ENCODE assay signal across 1 cellular context in the genomic region with DNA sequence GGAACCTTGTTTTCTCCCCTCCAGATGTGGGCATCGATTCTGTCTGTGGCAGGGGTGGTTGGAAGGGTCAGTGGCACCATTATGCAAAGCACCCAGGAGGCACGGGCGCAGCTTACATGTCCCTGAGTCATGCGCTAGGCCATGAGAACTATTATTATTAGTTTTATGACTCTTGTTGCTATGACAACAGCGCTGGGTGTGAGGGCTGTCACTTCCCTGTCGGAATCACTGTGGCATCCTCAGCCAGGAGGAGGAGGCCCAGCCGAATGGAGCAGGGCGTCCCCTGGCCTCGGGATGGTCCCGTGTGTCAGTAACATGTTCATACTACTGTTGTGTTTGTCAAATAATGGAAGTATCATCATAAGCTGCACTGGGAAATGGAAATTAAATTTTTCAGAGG.
TF ChIP-seq lines count a peak whose summit lies in the region.

No MANE protein-coding gene starts in this region.

TF ChIP-seq in IMR-90, 13 proteins besides CTCF, POLR2A, EP300 and RAD21 (continued from another document):
- TF ChIP-seq, protein P1, sequence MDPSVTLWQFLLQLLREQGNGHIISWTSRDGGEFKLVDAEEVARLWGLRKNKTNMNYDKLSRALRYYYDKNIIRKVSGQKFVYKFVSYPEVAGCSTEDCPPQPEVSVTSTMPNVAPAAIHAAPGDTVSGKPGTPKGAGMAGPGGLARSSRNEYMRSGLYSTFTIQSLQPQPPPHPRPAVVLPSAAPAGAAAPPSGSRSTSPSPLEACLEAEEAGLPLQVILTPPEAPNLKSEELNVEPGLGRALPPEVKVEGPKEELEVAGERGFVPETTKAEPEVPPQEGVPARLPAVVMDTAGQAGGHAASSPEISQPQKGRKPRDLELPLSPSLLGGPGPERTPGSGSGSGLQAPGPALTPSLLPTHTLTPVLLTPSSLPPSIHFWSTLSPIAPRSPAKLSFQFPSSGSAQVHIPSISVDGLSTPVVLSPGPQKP (IDR thresholded peaks at IDR 0.05; ENCODE audit: borderline replicate concordance, low read depth, low read length): no peak
- TF ChIP-seq NFE2L2 (IDR thresholded peaks at IDR 0.05; ENCODE audit: low read depth, low read length) (no peak), BHLHE40 (IDR thresholded peaks at IDR 0.05; ENCODE audit: low read depth, low read length) (no peak), MAZ (IDR thresholded peaks at IDR 0.05; ENCODE audit: borderline replicate concordance, low read depth, low read length) (no peak), MXI1 (IDR thresholded peaks at IDR 0.05; ENCODE audit: borderline replicate concordance, low read depth, low read length) (no peak), CHD1 (IDR thresholded peaks at IDR 0.05; ENCODE audit: low read depth, low read length) (no peak), MAFK (IDR thresholded peaks at IDR 0.05; ENCODE audit: low read depth, low read length) (no peak), FOS (IDR thresholded peaks at IDR 0.05; ENCODE audit: low read depth, low read length) (no peak), SMC3 (IDR thresholded peaks at IDR 0.05; ENCODE audit: low read depth, low read length) (no peak)
- TF ChIP-seq, protein P2, sequence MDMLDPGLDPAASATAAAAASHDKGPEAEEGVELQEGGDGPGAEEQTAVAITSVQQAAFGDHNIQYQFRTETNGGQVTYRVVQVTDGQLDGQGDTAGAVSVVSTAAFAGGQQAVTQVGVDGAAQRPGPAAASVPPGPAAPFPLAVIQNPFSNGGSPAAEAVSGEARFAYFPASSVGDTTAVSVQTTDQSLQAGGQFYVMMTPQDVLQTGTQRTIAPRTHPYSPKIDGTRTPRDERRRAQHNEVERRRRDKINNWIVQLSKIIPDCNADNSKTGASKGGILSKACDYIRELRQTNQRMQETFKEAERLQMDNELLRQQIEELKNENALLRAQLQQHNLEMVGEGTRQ (IDR thresholded peaks at IDR 0.05; ENCODE audit: low read depth, low read length): no peak
